In genomic region chr12:106987846-106988245, GRCh38 we compare ENCODE assay signal across 11 cellular contexts. TPM values are rescaled to one million over a fixed set of nuclear protein-coding genes. Genes with fewer than 3 reads are reported as not detected.
DNase-seq lines count a peak whose midpoint lies in the region; ATAC-seq and TF ChIP-seq lines count a peak whose summit lies in the region.
"Had no signal": no experiment of that assay in that cellular context is flagged by ENCODE, and none has a peak within 500 bp of the region (broad histone marks: within the 10 kb centered on the region; RNA-seq: fewer than 3 reads in every experiment).

No MANE protein-coding gene starts in this region.

- POLR2A ChIA-PET in activated B cell treated with CpG ODN at 0.5 μM for 24 hours (lab: Charles Lee) = interaction anchor here (1.6 to 2.1 kb wide), 2 partner anchors 32 to 630 kb away, joined by 9 read pairs; partner anchors contain the start of genes POLR3B and TMEM263

- H3K9me3 Mint-ChIP-seq in activated T-cell treated with anti-CD3 and anti-CD28 coated beads, Interleukin-2, amount 50 U/mL, for 4 hours = peaks cover 11% of the 10 kb centered on the region
- H3K9me3 Mint-ChIP-seq in activated B cell treated with CpG ODN at 0.5 μM for 24 hours = peaks cover 5% of the 10 kb centered on the region
- H3K9me3 Mint-ChIP-seq: dendritic cell treated with granulocyte-macrophage colony-stimulating factor and Interleukin-4, amounts not matched to agents 40 ng/mL and 50 ng/mL, for 4 days had no signal

- intact Hi-C loops in activated B cell treated with CpG ODN at 0.5 μM for 24 hours (cut with micrococcal nuclease) = loop anchor here (1.0 to 10.0 kb wide), 4 partner anchors 32 to 213 kb away; partner anchors contain the start of genes CRY1 and RIC8B

- H3K9me3 ChIP-seq in subcutaneous abdominal adipose tissue (ENCODE audit: control insufficient read depth in 5 of 5, low read length in 5 of 5) = no peaks in the 10 kb centered on the region

- no peak overlapping the region for H3K27ac Mint-ChIP-seq in activated B cell treated with CpG ODN at 0.5 μM for 24 hours

- H3K27me3 ChIP-seq in subcutaneous abdominal adipose tissue (ENCODE audit: control insufficient read depth in 5 of 5, insufficient read depth in 4 of 5, low read length in 5 of 5) = no peaks in the 10 kb centered on the region

- H3K36me3 ChIP-seq in subcutaneous abdominal adipose tissue (ENCODE audit: control insufficient read depth in 5 of 5, insufficient read depth in 5 of 5, low read length in 5 of 5) = peaks cover 0 to 15% (median 6%) of the 10 kb centered on the region in 5 donors

- no peak for DNase-seq in activated T-cell treated with anti-CD3 and anti-CD28 coated beads, Interleukin-2, amount 50 U/mL, for 4 hours
- no peak for DNase-seq in activated T-cell treated with anti-CD3 and anti-CD28 coated beads, Interleukin-2, amount 50 U/mL, for 1 hour
- DNase-seq in activated B cell treated with CpG ODN at 0.5 μM for 24 hours (no peak), islet precursor cell (peak; percentile 71), cortex of kidney (lab: John Stamatoyannopoulos, UW) (no peak)
- DNase-seq: NCI-H1092; stimulated activated CD4-positive, alpha-beta T cell treated with anti-CD3 and anti-CD28 coated beads, Interleukin-2, amount 100 ng/mL, for 48 hours had no signal

- no peak for TF ChIP-seq CTCF in activated B cell treated with CpG ODN at 0.5 μM for 24 hours (IDR thresholded peaks at IDR 0.05)

- H3K4me1 ChIP-seq in subcutaneous abdominal adipose tissue (ENCODE audit: control insufficient read depth in 5 of 5, insufficient read depth in 5 of 5, low read length in 5 of 5) = peaks cover 2 to 26% (median 18%) of the 10 kb centered on the region in 5 donors

- no peak overlapping the region for H3K27ac ChIP-seq in subcutaneous abdominal adipose tissue (ENCODE audit: low read depth, low read length)

- no peak for ATAC-seq in activated T-cell treated with anti-CD3 and anti-CD28 coated beads, Interleukin-2, amount 50 U/mL, for 4 hours
- ATAC-seq in activated B cell treated with CpG ODN at 0.5 μM for 24 hours (ENCODE audit: low read depth) = no peak
- ATAC-seq in HG03159 (IDR thresholded peaks at IDR 0.05; ENCODE audit: unreplicated experiment) = no peak
- no peak for ATAC-seq in GM18870 (IDR thresholded peaks at IDR 0.05; ENCODE audit: unreplicated experiment)

- peaks cover 41% of the 10 kb centered on the region for H3K4me1 Mint-ChIP-seq in activated T-cell treated with anti-CD3 and anti-CD28 coated beads, Interleukin-2, amount 50 U/mL, for 4 hours (ENCODE audit: low read depth)
- H3K4me1 Mint-ChIP-seq in activated B cell treated with CpG ODN at 0.5 μM for 24 hours = peaks cover 39% of the 10 kb centered on the region

- CTCF ChIA-PET in activated B cell treated with CpG ODN at 0.5 μM for 24 hours (lab: Charles Lee) = no interaction called here

- peaks cover 20% of the 10 kb centered on the region for H3K36me3 Mint-ChIP-seq in activated T-cell treated with anti-CD3 and anti-CD28 coated beads, Interleukin-2, amount 50 U/mL, for 4 hours (ENCODE audit: insufficient read depth)
- H3K36me3 Mint-ChIP-seq in activated B cell treated with CpG ODN at 0.5 μM for 24 hours (ENCODE audit: low read depth) = peaks cover 15% of the 10 kb centered on the region

- H3K4me3 ChIP-seq in subcutaneous abdominal adipose tissue (ENCODE audit: low read depth in 1 of 5, low read length in 5 of 5) = peak overlapping the region in 3 of 5 donors; percentile 16 to 80 (median 78)

- H3K4me3 Mint-ChIP-seq in activated T-cell treated with anti-CD3 and anti-CD28 coated beads, Interleukin-2, amount 50 U/mL, for 4 hours = peak overlapping the region; percentile 92
- peak overlapping the region; percentile 95 for H3K4me3 Mint-ChIP-seq in activated B cell treated with CpG ODN at 0.5 μM for 24 hours

- no peak overlapping the region for H3K9ac ChIP-seq in subcutaneous abdominal adipose tissue (ENCODE audit: low read length in 5 of 5)

- no peaks in the 10 kb centered on the region for H3K27me3 Mint-ChIP-seq in activated T-cell treated with anti-CD3 and anti-CD28 coated beads, Interleukin-2, amount 50 U/mL, for 4 hours (ENCODE audit: low read depth)
- H3K27me3 Mint-ChIP-seq in activated B cell treated with CpG ODN at 0.5 μM for 24 hours = no peaks in the 10 kb centered on the region

RNA-seq across cellular contexts. Expression of gene MTERF2, which starts 0.9 kb away (rescaled TPM):
- total RNA-seq in activated T-cell treated with anti-CD3 and anti-CD28 coated beads, Interleukin-2, amount 50 U/mL, for 4 hours = 1 to 10 TPM; 3.5 to 4.1 (median 3.8) TPM
- 8.3 and 9.4 TPM in 2 replicates for total RNA-seq in activated B cell treated with CpG ODN at 0.5 μM for 24 hours

RNA-seq across cellular contexts. Expression of gene TMEM263, which starts 32.1 kb away (rescaled TPM):
- 10 to 100 TPM; 13.5 to 16.2 (median 16.1) TPM for total RNA-seq in activated T-cell treated with anti-CD3 and anti-CD28 coated beads, Interleukin-2, amount 50 U/mL, for 4 hours
- 10.5 and 15.1 TPM in 2 replicates for total RNA-seq in activated B cell treated with CpG ODN at 0.5 μM for 24 hours
